ENCODE assay signal across 24 cellular contexts in the genomic region with DNA sequence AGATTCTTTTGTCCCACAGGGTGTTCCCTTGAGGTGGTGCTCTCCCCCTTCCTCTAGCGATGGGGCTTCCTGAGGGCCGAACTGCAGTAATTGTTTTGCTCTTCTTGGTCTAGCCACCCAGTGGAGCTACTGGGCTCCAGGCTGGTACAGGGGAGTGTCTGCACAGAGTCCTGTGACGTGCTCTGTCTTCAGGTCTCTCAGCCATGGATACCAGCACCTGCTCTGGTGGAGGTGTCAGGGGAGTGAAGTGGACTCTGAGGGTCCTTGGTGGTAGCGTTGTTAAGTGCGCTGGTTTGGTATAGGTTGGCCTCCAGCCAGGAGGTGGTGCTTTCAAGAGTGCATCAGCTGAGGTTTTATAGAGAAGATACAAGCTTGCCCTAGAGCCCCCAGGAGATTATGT. TPM values are rescaled to one million over a fixed set of nuclear protein-coding genes. Genes with fewer than 3 reads are reported as not detected.
DNase-seq lines count a peak whose midpoint lies in the region; ATAC-seq, FAIRE-seq and TF ChIP-seq lines count a peak whose summit lies in the region.
"Had no signal": no experiment of that assay in that cellular context is flagged by ENCODE, and none has a peak within 500 bp of the region (broad histone marks: within the 10 kb centered on the region; RNA-seq: fewer than 3 reads in every experiment).

No MANE protein-coding gene starts in this region.

- H2AFZ ChIP-seq in MM.1S (ENCODE audit: low read length) (no peak overlapping the region), H1 (ENCODE audit: low read length) (peak overlapping the region; percentile 45; the same call in 1 of the 2 replicates)
- H2AFZ ChIP-seq: parathyroid adenoma had no signal

- TF ChIP-seq RAD21 in H1 (IDR thresholded peaks at IDR 0.05 in 1 of 2, conservative IDR thresholded peaks at IDR 0.05 in 1 of 2; ENCODE audit: low read depth in 2 of 2, low read length in 2 of 2), result no peak

- no peak overlapping the region for H3K23ac ChIP-seq in H1 (ENCODE audit: insufficient read length)

- no peak for TF ChIP-seq POLR2A in H1 (IDR thresholded peaks at IDR 0.05; ENCODE audit: control extremely low read depth in 1 of 2, low read depth in 2 of 2, low read length in 2 of 2)

- H3K4me2 ChIP-seq in MM.1S (ENCODE audit: low read depth, low read length) (peak overlapping the region; percentile 52; the same call in 1 of the 2 replicates), H1 (ENCODE audit: insufficient read depth in 1 of 2, low read depth in 2 of 2, low read length in 2 of 2) (no peak overlapping the region)

- H3K27ac ChIP-seq in MM.1S (ENCODE audit: low read length) (peak overlapping the region; percentile 86), H1 (ENCODE audit: low read depth, low read length) (no peak overlapping the region)
- no peak overlapping the region for H3K27ac ChIP-seq in CD4-positive, alpha-beta T cell (ENCODE audit: low read depth, low read length)
- H3K27ac ChIP-seq in CD4-positive, alpha-beta memory T cell (ENCODE audit: low read depth, low read length), result no peak overlapping the region
- H3K27ac ChIP-seq: adrenal gland, dorsolateral prefrontal cortex, foreskin keratinocyte, parathyroid adenoma had no signal

- H4K91ac ChIP-seq in H1 (replicated peaks; ENCODE audit: insufficient read length, low read length), result no peak overlapping the region

- intact Hi-C loops in CD4-positive, alpha-beta T cell (cut with DNase I, micrococcal nuclease), result no loop called here
- intact Hi-C loops in CD4-positive, alpha-beta memory T cell (cut with micrococcal nuclease), result no loop called here

- POLR2A ChIA-PET in H1 (lab: Charles Lee; ENCODE audit: partially characterized antibody), result no interaction called here
- POLR2A ChIA-PET in CD4-positive, alpha-beta T cell (lab: Charles Lee), result no interaction called here
- POLR2A ChIA-PET in CD4-positive, alpha-beta memory T cell (lab: Charles Lee; ENCODE audit: partially characterized antibody), result no interaction called here

- no peaks in the 10 kb centered on the region for H4K20me1 ChIP-seq in MM.1S (ENCODE audit: insufficient read depth, low read length)
- H4K20me1 ChIP-seq in H1 (replicated peaks in 1 of 2; ENCODE audit: control insufficient read depth in 1 of 2, insufficient read depth in 2 of 2, low read length in 2 of 2), result peaks cover 0 to 5% of the 10 kb centered on the region in 2 experiments

- H3K36me3 ChIP-seq in MM.1S (replicated peaks; ENCODE audit: insufficient read depth, low read length) (no peaks in the 10 kb centered on the region), H1 (ENCODE audit: control insufficient read depth in 2 of 4, insufficient read depth in 4 of 4, low read length in 3 of 4) (no peaks in the 10 kb centered on the region)
- H3K36me3 ChIP-seq in CD4-positive, alpha-beta memory T cell (ENCODE audit: insufficient read depth, low read length), result no peaks in the 10 kb centered on the region
- H3K36me3 ChIP-seq: adrenal gland, BE2C had no signal

- no peak overlapping the region for H3K4me3 Mint-ChIP-seq in CD4-positive, alpha-beta T cell
- H3K4me3 Mint-ChIP-seq in CD4-positive, alpha-beta memory T cell, result no peak overlapping the region
- H3K4me3 Mint-ChIP-seq: memory B cell; naive thymus-derived CD4-positive, alpha-beta T cell; stimulated activated naive CD8-positive, alpha-beta T cell treated with anti-CD3 and anti-CD28 coated beads, Interleukin-15, amount 100 ng/mL, for 72 hours had no signal

- no peak overlapping the region for H3K27ac Mint-ChIP-seq in CD4-positive, alpha-beta T cell
- H3K27ac Mint-ChIP-seq in CD4-positive, alpha-beta memory T cell, result no peak overlapping the region
- H3K27ac Mint-ChIP-seq: memory B cell; naive thymus-derived CD4-positive, alpha-beta T cell had no signal

- WGBS in H1 (ENCODE audit: extremely low coverage in 1 of 2, insufficient coverage in 1 of 2, insufficient read length in 1 of 2, insufficient replicate concordance in 2 of 2, low coverage in 1 of 2, low lambda C conversion rate in 2 of 2, missing lambda C conversion rate in 1 of 2), 2 experiments, result 87% methylated on average over 5 of the region's 5 CpGs; no CpG with 5 or more reads in 1 of the 2 experiments

- H3K4ac ChIP-seq in H1 (replicated peaks; ENCODE audit: insufficient read length, low read depth, low read length), result no peak overlapping the region

- no peaks in the 10 kb centered on the region for H3K79me2 ChIP-seq in MM.1S (ENCODE audit: low read length)
- no peaks in the 10 kb centered on the region for H3K79me2 ChIP-seq in H1 (ENCODE audit: control insufficient read depth in 1 of 2, insufficient read depth in 2 of 2, low read length in 2 of 2)
- H3K79me2 ChIP-seq: parathyroid adenoma had no signal

- ATAC-seq in CD4-positive, alpha-beta T cell (ENCODE audit: poor library complexity), result no peak
- ATAC-seq in HG03280 (IDR thresholded peaks at IDR 0.05; ENCODE audit: unreplicated experiment), result no peak
- ATAC-seq: naive thymus-derived CD4-positive, alpha-beta T cell; stimulated activated naive CD8-positive, alpha-beta T cell treated with anti-CD3 and anti-CD28 coated beads, Interleukin-15, amount 100 ng/mL, for 72 hours had no signal

- DNase-seq in NCI-H1417 (lab: John Stamatoyannopoulos, UW) (peak in 2 of 3 experiments; percentile 51 to 96), NCI-H1417 treated with DMSO at 0.1 percent for 48 hours (lab: John Stamatoyannopoulos, UW) (no peak), MM.1S (peak; percentile 16), NCI-H345 treated with DMSO at 0.1 percent for 48 hours (lab: John Stamatoyannopoulos, UW; ENCODE audit: unreplicated experiment) (peak; percentile 95), H1 (ENCODE audit: low read depth in 1 of 2, low spot score in 2 of 2) (no peak)
- DNase-seq in CD4-positive, alpha-beta T cell, result no peak
- DNase-seq in CD4-positive, alpha-beta memory T cell, result no peak
- DNase-seq: 8988T; activated CD4-positive, alpha-beta T cell treated with anti-CD3 and anti-CD28 coated beads, Interleukin-2, amount 50 U/mL, for 1 hour; activated effector memory CD4-positive, alpha-beta T cell treated with anti-CD3 and anti-CD28 coated beads, Interleukin-2, amount 50 U/mL, for 16 hours; BE2C; kidney; naive thymus-derived CD4-positive, alpha-beta T cell; stimulated activated CD4-positive, alpha-beta T cell treated with anti-CD3 and anti-CD28 coated beads, Interleukin-2, amount 100 ng/mL, for 24 hours had no signal

- no peak overlapping the region for H3K56ac ChIP-seq in H1 (replicated peaks; ENCODE audit: insufficient read length, low read depth, low read length)

- H3K9me3 ChIP-seq in MM.1S (replicated peaks; ENCODE audit: insufficient read depth, low read length) (no peaks in the 10 kb centered on the region), H1 (ENCODE audit: insufficient read depth in 2 of 2, low read depth in 1 of 2, low read length in 1 of 2) (no peaks in the 10 kb centered on the region)
- H3K9me3 ChIP-seq in CD4-positive, alpha-beta T cell (ENCODE audit: control insufficient read depth, low read length), result no peaks in the 10 kb centered on the region
- H3K9me3 ChIP-seq in CD4-positive, alpha-beta memory T cell (ENCODE audit: control insufficient read depth in 1 of 2, low read length in 2 of 2), result no peaks in the 10 kb centered on the region
- H3K9me3 ChIP-seq: adrenal gland, BE2C had no signal

- H3K36me3 Mint-ChIP-seq in CD4-positive, alpha-beta T cell (ENCODE audit: low read depth), result no peaks in the 10 kb centered on the region
- H3K36me3 Mint-ChIP-seq in CD4-positive, alpha-beta memory T cell, result no peaks in the 10 kb centered on the region

- no peak overlapping the region; the same call in 1 of the 2 replicates for H2BK20ac ChIP-seq in H1 (ENCODE audit: low read length)

- no peak overlapping the region for H3K18ac ChIP-seq in H1 (ENCODE audit: extremely low read depth, low read length)

- H2BK12ac ChIP-seq in H1 (ENCODE audit: low read depth, low read length), result no peak overlapping the region

- no peak overlapping the region for H2BK15ac ChIP-seq in H1 (ENCODE audit: low read length)

- 0 out of 2 replicates have a peak overlapping the region, but pooled peaks have one; percentile 23 for H3K4me3 ChIP-seq in MM.1S (ENCODE audit: low read length)
- H3K4me3 ChIP-seq in H1 (ENCODE audit: extremely low read depth in 1 of 4, insufficient read depth in 2 of 4, low read depth in 3 of 4, low read length in 4 of 4), result no peak overlapping the region
- no peak overlapping the region for H3K4me3 ChIP-seq in CD4-positive, alpha-beta memory T cell (ENCODE audit: low read length in 2 of 2)
- H3K4me3 ChIP-seq: adrenal gland, dorsolateral prefrontal cortex had no signal

- H2BK120ac ChIP-seq in H1 (replicated peaks; ENCODE audit: low read depth, low read length), result no peak overlapping the region

- no peaks in the 10 kb centered on the region for H3K9me3 Mint-ChIP-seq in CD4-positive, alpha-beta T cell
- peaks cover 0 to 2% (median 0%) of the 10 kb centered on the region in 8 donors for H3K9me3 Mint-ChIP-seq in CD4-positive, alpha-beta memory T cell

- CTCF ChIA-PET in H1 (lab: Charles Lee; ENCODE audit: partially characterized antibody), result interaction anchor here (0.8 to 1.5 kb wide), 5 partner anchors 21 to 78 kb away, joined by 3 read pairs; a partner anchor contains a TSS
- CTCF ChIA-PET in CD4-positive, alpha-beta T cell (lab: Charles Lee), result no interaction called here
- CTCF ChIA-PET in CD4-positive, alpha-beta memory T cell (lab: Charles Lee; ENCODE audit: partially characterized antibody), result no interaction called here

- H3K79me1 ChIP-seq in H1 (ENCODE audit: low read depth, low read length), result no peaks in the 10 kb centered on the region

- no peak overlapping the region for H2BK5ac ChIP-seq in H1 (ENCODE audit: low read depth, low read length)

- no peaks in the 10 kb centered on the region for H3K23me2 ChIP-seq in H1 (ENCODE audit: low read depth, low read length)

- H3K4me1 Mint-ChIP-seq in CD4-positive, alpha-beta T cell (ENCODE audit: low read depth), result no peaks in the 10 kb centered on the region
- no peaks in the 10 kb centered on the region for H3K4me1 Mint-ChIP-seq in CD4-positive, alpha-beta memory T cell
- H3K4me1 Mint-ChIP-seq: memory B cell; naive thymus-derived CD4-positive, alpha-beta T cell had no signal

- no peak for TF ChIP-seq EP300 in H1 (IDR thresholded peaks at IDR 0.05; ENCODE audit: borderline replicate concordance in 1 of 2, low read depth in 2 of 2, low read length in 2 of 2)

- peaks cover 18% of the 10 kb centered on the region for H3F3A ChIP-seq in MM.1S (ENCODE audit: insufficient read depth, low read length)

- no peak overlapping the region for H4K5ac ChIP-seq in H1 (ENCODE audit: insufficient read length, low read depth, low read length)

- H4K8ac ChIP-seq in H1 (ENCODE audit: extremely low read depth, insufficient read depth, low read length), result no peak overlapping the region

- H3K9ac ChIP-seq in MM.1S (ENCODE audit: low read length) (no peak overlapping the region; the same call in 1 of the 2 replicates), H1 (replicated peaks in 1 of 4; ENCODE audit: extremely low read depth in 1 of 4, low read depth in 3 of 4, low read length in 3 of 4) (no peak overlapping the region)
- H3K9ac ChIP-seq: parathyroid adenoma had no signal

- no peak overlapping the region for H3K14ac ChIP-seq in H1 (ENCODE audit: insufficient read length)

- no peak for FAIRE-seq in H1 (lab: Jason Lieb, UNC)
- FAIRE-seq: bronchial epithelial cell, G401.6, kidney, TTC549 had no signal

- H2AK5ac ChIP-seq in H1 (ENCODE audit: low read depth, low read length), result no peak overlapping the region

- no peaks in the 10 kb centered on the region for H3K27me3 ChIP-seq in MM.1S (replicated peaks; ENCODE audit: insufficient read depth, low read length)
- H3K27me3 ChIP-seq in H1 (replicated peaks in 1 of 4; ENCODE audit: control insufficient read depth in 3 of 4, extremely low read depth in 1 of 4, insufficient read depth in 3 of 4, low read length in 3 of 4), result peaks cover 0 to 4% (median 0%) of the 10 kb centered on the region in 4 experiments; a peak in 1 of 7 replicates
- H3K27me3 ChIP-seq in CD4-positive, alpha-beta T cell (ENCODE audit: control insufficient read depth, insufficient read depth, low read length), result peaks cover 5% of the 10 kb centered on the region
- H3K27me3 ChIP-seq in CD4-positive, alpha-beta memory T cell (ENCODE audit: insufficient read depth, low read length), result no peaks in the 10 kb centered on the region

- H3K27me3 Mint-ChIP-seq in CD4-positive, alpha-beta T cell, result peaks cover 58% of the 10 kb centered on the region
- peaks cover 29 to 32% of the 10 kb centered on the region in 2 donors for H3K27me3 Mint-ChIP-seq in CD4-positive, alpha-beta memory T cell

- H3K9me2 ChIP-seq in MM.1S (replicated peaks; ENCODE audit: insufficient read depth, low read length), result no peaks in the 10 kb centered on the region

- H3K4me1 ChIP-seq in MM.1S (ENCODE audit: low read length), result peaks cover 36% of the 10 kb centered on the region
- H3K4me1 ChIP-seq in H1 (replicated peaks in 1 of 4; ENCODE audit: control insufficient read depth in 3 of 4, insufficient read depth in 4 of 4, low read length in 3 of 4), result no peaks in the 10 kb centered on the region
- H3K4me1 ChIP-seq in CD4-positive, alpha-beta memory T cell (ENCODE audit: insufficient read depth, low read length), result no peaks in the 10 kb centered on the region
- H3K4me1 ChIP-seq: adrenal gland, BE2C, foreskin keratinocyte, parathyroid adenoma had no signal

- 0 out of 2 replicates have a peak, but pooled peaks have one; percentile 5 for TF ChIP-seq CTCF in MM.1S (IDR thresholded peaks at IDR 0.05; ENCODE audit: low read length)
- TF ChIP-seq CTCF in H1 (IDR thresholded peaks at IDR 0.05; ENCODE audit: control extremely low read depth in 1 of 3, insufficient read depth in 1 of 3, low read depth in 1 of 3, low read length in 3 of 3), result no peak
- no peak for TF ChIP-seq CTCF in CD4-positive, alpha-beta T cell (IDR thresholded peaks at IDR 0.05)

RNA-seq across cellular contexts. Expression of a gene that starts 20.4 kb away (rescaled TPM):
- 18.9 and 19.6 TPM in 2 replicates for total RNA-seq in H1 (2021; fragmentation: NEBNext Ultra II Directional; extraction: Animal tissue kit (Norgen Biotek cat#: 25700))
- polyA plus RNA-seq in H1 (2011; rRNA removed), result 13.1 and 13.2 TPM in 2 replicates
- 14.2 TPM for polyA plus RNA-seq in H1 (2011; cell fraction: cytosol; rRNA removed)
- 25.1 TPM for polyA plus RNA-seq in H1 (2011; cell fraction: nucleus; rRNA removed)
- 10.9 to 14.7 TPM (median 13.0 TPM) in 4 replicates for polyA plus RNA-seq in H1 (2012, experiment 1 of 2)
- polyA plus RNA-seq in H1 (2012, experiment 2 of 2), result 6.4 TPM
- 5.8 TPM for polyA plus RNA-seq in H1 (2013, experiment 1 of 2)
- polyA plus RNA-seq in H1 (2013, experiment 2 of 2), result 5.2 TPM
- 26.8 and 27.2 TPM in 2 replicates for polyA minus RNA-seq in H1 (2011; rRNA and poly(A)+ RNA removed)
- 17.0 TPM for polyA minus RNA-seq in H1 (2011; cell fraction: cytosol; rRNA and poly(A)+ RNA removed)
- polyA minus RNA-seq in H1 (2011; cell fraction: nucleus; rRNA and poly(A)+ RNA removed), result 38.5 TPM
- total RNA-seq in CD4-positive, alpha-beta T cell, result 1 to 10 TPM; 7.6 to 8.0 TPM
- total RNA-seq in CD4-positive, alpha-beta memory T cell, result 10 to 100 TPM; 26.7 to 28.0 TPM
- polyA plus RNA-seq in CD4-positive, alpha-beta memory T cell, result 1 to 10 TPM; 2.5 to 5.8 TPM

Comparison
In these comparisons a context has a peak if more than half of its experiments do, and no peak if none do; other contexts are left out.
1. DNase-seq: peak in NCI-H1417 (2 of 3), MM.1S (single experiment) and NCI-H345 treated with DMSO at 0.1 percent for 48 hours (single experiment); none in NCI-H1417 treated with DMSO at 0.1 percent for 48 hours (single experiment), H1 (0 of 2), CD4-positive, alpha-beta T cell (0 of 10) and CD4-positive, alpha-beta memory T cell (0 of 5).